1 cellular context compared by ENCODE assay signal in genomic region chr2:88691339-88692183, GRCh38.
TF ChIP-seq lines count a peak whose summit lies in the region.

RPIA (plus strand) TSS chr2:88691673; CDS start chr2:88691699, 26 bp downstream.

TF ChIP-seq in HepG2, 621 proteins besides CTCF, POLR2A, EP300 and RAD21 (continued from another document and continues in another):
- TF ChIP-seq ZNF576 (CRISPR knock-in tag; IDR thresholded peaks at IDR 0.05) (no peak; the same call in 1 of the 2 replicates), ZSCAN20 (CRISPR knock-in tag; IDR thresholded peaks at IDR 0.05; ENCODE audit: borderline replicate concordance) (peak; percentile 66), ZKSCAN1 (IDR thresholded peaks at IDR 0.05; ENCODE audit: low read length) (no peak), TFAP4 (IDR thresholded peaks at IDR 0.05; ENCODE audit: borderline replicate concordance, low read depth) (peak; percentile 97), ZNF281 (CRISPR knock-in tag; IDR thresholded peaks at IDR 0.05; ENCODE audit: borderline replicate concordance) (0 out of 2 replicates have a peak, but pooled peaks have one; percentile 56), KIAA2018 (CRISPR knock-in tag; IDR thresholded peaks at IDR 0.05; ENCODE audit: borderline replicate concordance) (peak; percentile 98), TBP (CRISPR knock-in tag; IDR thresholded peaks at IDR 0.05) (peak; percentile 99), ZNF800 (CRISPR knock-in tag; IDR thresholded peaks at IDR 0.05) (peak; percentile 24; the same call in 1 of the 2 replicates), POLR2AphosphoS5 (IDR thresholded peaks at IDR 0.05; ENCODE audit: low read depth, low read length) (peak; percentile 97), HNF4A (CRISPR knock-in tag; IDR thresholded peaks at IDR 0.05) (peak; percentile 3; the same call in 1 of the 2 replicates), REXO4 (CRISPR knock-in tag; IDR thresholded peaks at IDR 0.05; ENCODE audit: borderline replicate concordance) (peak; percentile 94), ASH2L (IDR thresholded peaks at IDR 0.05; ENCODE audit: insufficient read length, low read depth, low read length) (no peak), NR3C1 (CRISPR knock-in tag; IDR thresholded peaks at IDR 0.05) (peak; percentile 79; the same call in 1 of the 2 replicates), KMT2A (CRISPR knock-in tag; IDR thresholded peaks at IDR 0.05) (peak; percentile 88), HIC2 (CRISPR knock-in tag; IDR thresholded peaks at IDR 0.05; ENCODE audit: low read depth) (peak; percentile 50; the same call in 1 of the 2 replicates), GPBP1L1 (CRISPR knock-in tag; IDR thresholded peaks at IDR 0.05) (no peak), MYPOP (CRISPR knock-in tag; IDR thresholded peaks at IDR 0.05) (peak; percentile 93), ARNT2 (CRISPR knock-in tag; IDR thresholded peaks at IDR 0.05; ENCODE audit: low read depth) (peak; percentile 93), MZF1 (CRISPR knock-in tag; IDR thresholded peaks at IDR 0.05; ENCODE audit: borderline replicate concordance) (no peak), ZNF879 (CRISPR knock-in tag; IDR thresholded peaks at IDR 0.05) (peak; percentile 94), GTF3A (CRISPR knock-in tag; conservative IDR thresholded peaks at IDR 0.05) (no peak), HNRNPLL (IDR thresholded peaks at IDR 0.05; ENCODE audit: low read depth, low read length, poor library complexity, severe bottlenecking) (peak; percentile 100), STAG1 (CRISPR knock-in tag; IDR thresholded peaks at IDR 0.05) (peak; percentile 32), ZNF547 (CRISPR knock-in tag; IDR thresholded peaks at IDR 0.05) (peak; percentile 98), ELF1 (CRISPR knock-in tag; IDR thresholded peaks at IDR 0.05) (peak; percentile 96), E2F1 (CRISPR knock-in tag; IDR thresholded peaks at IDR 0.05) (peak; percentile 51), ZNF766 (CRISPR knock-in tag; IDR thresholded peaks at IDR 0.05; ENCODE audit: borderline replicate concordance) (peak; percentile 66; the same call in 1 of the 2 replicates), NR1H2 (CRISPR knock-in tag; IDR thresholded peaks at IDR 0.05; ENCODE audit: borderline replicate concordance, low read depth) (peak; percentile 60), ZNF383 (CRISPR knock-in tag; IDR thresholded peaks at IDR 0.05; ENCODE audit: borderline replicate concordance) (no peak), GPN1 (CRISPR knock-in tag; IDR thresholded peaks at IDR 0.05; ENCODE audit: borderline replicate concordance) (peak; percentile 91; the same call in 1 of the 2 replicates), BRCA1 (CRISPR knock-in tag; IDR thresholded peaks at IDR 0.05) (no peak), IRF1 (CRISPR knock-in tag; IDR thresholded peaks at IDR 0.05; ENCODE audit: low read depth) (no peak; the same call in 1 of the 2 replicates), DNMT3B (CRISPR knock-in tag; conservative IDR thresholded peaks at IDR 0.05) (0 out of 2 replicates have a peak, but pooled peaks have one; percentile 10)
